In the genomic region with DNA sequence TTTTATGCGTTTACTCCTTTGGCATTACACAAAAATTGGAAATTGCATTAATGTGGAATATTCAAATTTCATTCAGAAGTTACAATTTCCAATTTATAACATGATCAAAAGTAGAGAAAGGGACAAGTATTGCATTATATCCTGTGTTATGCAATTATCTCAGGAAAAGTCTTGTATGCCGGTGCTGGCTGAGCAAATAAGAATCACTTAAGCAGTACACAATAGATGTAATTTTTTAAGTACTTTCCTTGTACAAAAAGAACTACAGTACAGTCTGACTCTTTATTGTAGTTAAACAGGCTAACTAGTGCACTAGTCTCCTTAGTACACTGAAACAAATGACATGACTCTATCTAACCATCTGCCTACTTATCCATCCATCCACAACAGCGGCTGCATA, we compare ENCODE assay signal across 21 cellular contexts.
"Had no signal": no experiment of that assay in that cellular context is flagged by ENCODE, and none has a peak within 500 bp of the region (broad histone marks: within the 10 kb centered on the region; RNA-seq: fewer than 3 reads in every experiment).

No MANE protein-coding gene starts in this region.

- H3K27me3 Mint-ChIP-seq: activated naive CD8-positive, alpha-beta T cell; central memory CD8-positive, alpha-beta T cell had no signal

- H3K36me3 Mint-ChIP-seq: activated naive CD8-positive, alpha-beta T cell; natural killer cell treated with Interleukin-12 subunit alpha and Interleukin-12 subunit beta and Interleukin-15 and Interleukin-18, amount 100 ng/mL, for 72 hours; WTC11 had no signal

- H2AFZ ChIP-seq: parathyroid adenoma had no signal

- H3K9me3 Mint-ChIP-seq: activated T-cell treated with anti-CD3 and anti-CD28 coated beads, Interleukin-2, amount 50 U/mL, for 4 hours; activated T-helper 2 cell treated with anti-CD3 and anti-CD28 coated beads, Interferon-gamma antibody, Interleukin-2, Interleukin-4, amounts not matched to agents 10 μg/mL and 5 μg/mL and 100 μg/mL, durations not matched to agents 14 hours and 24 hours and 36 hours; central memory CD8-positive, alpha-beta T cell; endodermal cell; natural killer cell treated with Interleukin-12 subunit alpha and Interleukin-12 subunit beta and Interleukin-15 and Interleukin-18, amount 100 ng/mL, for 72 hours had no signal

- H3K27me3 ChIP-seq: neutrophil had no signal

- H3K9ac ChIP-seq: parathyroid adenoma had no signal

- H3K36me3 ChIP-seq: neutrophil had no signal

- H3K79me2 ChIP-seq: parathyroid adenoma had no signal

- FAIRE-seq: astrocyte, frontal cortex had no signal

- H3K4me3 Mint-ChIP-seq: activated naive CD8-positive, alpha-beta T cell; activated T-cell treated with anti-CD3 and anti-CD28 coated beads, Interleukin-2, amount 50 U/mL, for 4 hours; central memory CD8-positive, alpha-beta T cell; endodermal cell; natural killer cell treated with Interleukin-12 subunit alpha and Interleukin-12 subunit beta and Interleukin-15 and Interleukin-18, amount 100 ng/mL, for 72 hours; WTC11 had no signal

- H3K27ac ChIP-seq: coronary artery, neutrophil, parathyroid adenoma had no signal

- DNase-seq: activated CD4-positive, alpha-beta T cell treated with anti-CD3 and anti-CD28 coated beads, Interleukin-2, amount 50 U/mL, for 4 hours; activated CD8-positive, alpha-beta memory T cell treated with anti-CD3 and anti-CD28 coated beads, Interleukin-2, amount 50 U/mL, for 48 hours; activated naive CD4-positive, alpha-beta T cell; activated T-cell treated with anti-CD3 and anti-CD28 coated beads, Interleukin-2, amount 50 U/mL, for 4 hours; endodermal cell; hippocampal formation; left ventricle myocardium superior; right cardiac atrium; stimulated activated CD4-positive, alpha-beta T cell treated with anti-CD3 and anti-CD28 coated beads, Interleukin-4, amount 100 ng/mL, for 24 hours; stimulated activated naive CD8-positive, alpha-beta T cell treated with anti-CD3 and anti-CD28 coated beads, Interleukin-15, Interleukin-2, amounts not matched to agents 100 U/mL and 50 U/mL, for 24 hours; T-helper 9 cell had no signal

- ATAC-seq: activated T-cell treated with anti-CD3 and anti-CD28 coated beads, Interleukin-2, amount 50 U/mL, for 4 hours; left ventricle myocardium superior; natural killer cell treated with Interleukin-12 subunit alpha and Interleukin-12 subunit beta and Interleukin-15 and Interleukin-18, amount 100 ng/mL, for 72 hours; right cardiac atrium; stimulated activated naive CD8-positive, alpha-beta T cell treated with anti-CD3 and anti-CD28 coated beads, Interleukin-15, Interleukin-2, amounts not matched to agents 100 U/mL and 50 U/mL, for 24 hours; WTC11 had no signal

- H3K27ac Mint-ChIP-seq: activated naive CD8-positive, alpha-beta T cell; activated T-helper 2 cell treated with anti-CD3 and anti-CD28 coated beads, Interferon-gamma antibody, Interleukin-2, Interleukin-4, amounts not matched to agents 10 μg/mL and 5 μg/mL and 100 μg/mL, durations not matched to agents 14 hours and 24 hours and 36 hours; endodermal cell; natural killer cell treated with Interleukin-12 subunit alpha and Interleukin-12 subunit beta and Interleukin-15 and Interleukin-18, amount 100 ng/mL, for 72 hours; WTC11 had no signal

- H3K4me3 ChIP-seq: coronary artery had no signal

- H3K4me1 Mint-ChIP-seq: central memory CD8-positive, alpha-beta T cell; endodermal cell; WTC11 had no signal

- H3K9me3 ChIP-seq: neutrophil had no signal

- H3K4me1 ChIP-seq: parathyroid adenoma had no signal
